Comparison of ENCODE assay signal across 8 cellular contexts in the genomic region with DNA sequence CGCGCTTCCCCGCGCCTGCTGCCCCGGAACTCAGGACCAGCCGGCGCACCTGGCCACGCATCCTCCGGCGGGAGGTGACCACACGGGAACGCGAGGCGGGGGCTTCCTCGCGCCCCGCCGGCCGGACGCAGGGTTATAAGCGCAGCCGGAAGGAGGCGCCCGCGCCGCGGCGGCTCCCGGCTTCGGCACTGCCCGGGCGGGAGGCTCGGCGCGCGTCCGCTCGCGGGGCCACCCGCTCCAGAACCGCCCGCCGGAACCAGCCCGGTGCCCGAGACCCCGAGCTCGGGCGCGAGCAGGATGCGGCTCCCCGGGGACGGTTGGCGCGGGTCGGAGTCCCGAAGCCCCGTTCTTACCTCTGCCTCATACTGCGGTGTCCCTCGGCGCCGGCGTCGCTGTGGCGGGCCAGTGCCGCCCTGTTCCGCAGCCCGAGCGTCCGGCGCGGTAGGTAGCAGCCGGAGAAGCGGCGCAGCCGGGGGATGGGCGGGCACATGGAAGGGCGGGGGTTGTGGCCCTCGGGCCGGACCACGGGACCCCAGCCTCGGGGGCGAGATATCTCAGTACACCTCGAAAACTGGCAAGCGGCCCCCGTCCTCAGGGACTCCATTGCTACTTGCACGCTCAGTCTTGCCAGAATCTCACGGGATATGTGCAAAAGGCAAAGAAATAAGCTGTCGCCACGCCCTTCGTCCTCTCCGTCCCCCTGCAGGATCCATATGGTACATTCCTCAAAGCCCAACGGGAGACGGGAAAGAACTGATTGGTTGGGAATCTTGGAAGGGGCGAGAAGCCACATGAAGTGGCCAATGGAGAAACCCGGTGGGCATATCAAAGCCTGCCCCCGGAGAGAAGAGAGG. TPM values are rescaled to one million over a fixed set of nuclear protein-coding genes. Genes with fewer than 3 reads are reported as not detected.
DNase-seq lines count a peak whose midpoint lies in the region; ATAC-seq and TF ChIP-seq lines count a peak whose summit lies in the region.

No MANE protein-coding gene starts in this region.

- H3K4me3 Mint-ChIP-seq in osteocyte (ENCODE audit: unreplicated experiment) (peak overlapping the region; percentile 86), type B pancreatic cell (peak overlapping the region; percentile 94)

- peaks cover 26% of the 10 kb centered on the region for H3K4me1 Mint-ChIP-seq in osteocyte (ENCODE audit: unreplicated experiment)
- peaks cover 24% of the 10 kb centered on the region for H3K4me1 Mint-ChIP-seq in type B pancreatic cell (ENCODE audit: unreplicated experiment)

- DNase-seq in AG09309 (ENCODE audit: low read depth) (peak; percentile 95), NCI-H146 treated with DMSO at 0.1 percent for 48 hours (lab: John Stamatoyannopoulos, UW; ENCODE audit: unreplicated experiment) (peak; percentile 83), T-helper 1 cell (peak; percentile 18 to 91 (median 40)), amygdala (lab: John Stamatoyannopoulos, UW) (peak; percentile 45 to 97 (median 88)), cardiac septum (ENCODE audit: low spot score) (peak; percentile 93), osteocyte (ENCODE audit: extremely low spot score, unreplicated experiment) (peak; percentile 96), type B pancreatic cell (ENCODE audit: extremely low spot score, unreplicated experiment) (peak; percentile 91)

- TF ChIP-seq CTCF in AG09309 (IDR thresholded peaks at IDR 0.05; ENCODE audit: control insufficient read depth, insufficient read depth, low read depth, low read length, missing control alignments) (peak; percentile 38), osteocyte (IDR thresholded peaks at IDR 0.05) (peak; percentile 73), type B pancreatic cell (conservative IDR thresholded peaks at IDR 0.05) (peak; percentile 67)

- no peaks in the 10 kb centered on the region for H3K27me3 Mint-ChIP-seq in osteocyte (ENCODE audit: unreplicated experiment)
- no peaks in the 10 kb centered on the region for H3K27me3 Mint-ChIP-seq in type B pancreatic cell

- H3K27ac Mint-ChIP-seq in osteocyte (ENCODE audit: unreplicated experiment): peak overlapping the region; percentile 99
- H3K27ac Mint-ChIP-seq in type B pancreatic cell: peak overlapping the region; percentile 98

- H3K9me3 Mint-ChIP-seq in osteocyte (ENCODE audit: unreplicated experiment) (no peaks in the 10 kb centered on the region), type B pancreatic cell (no peaks in the 10 kb centered on the region)

- H3K36me3 Mint-ChIP-seq in osteocyte (ENCODE audit: unreplicated experiment) (no peaks in the 10 kb centered on the region), type B pancreatic cell (peaks cover 5% of the 10 kb centered on the region)

- ATAC-seq in GM19372 (IDR thresholded peaks at IDR 0.05; ENCODE audit: low read depth, unreplicated experiment): peak; percentile 59

- intact Hi-C loops in cardiac septum (cut with DNase I): loop anchor here (2.0 to 5.0 kb wide), 2 partner anchors 76 to 79 kb away; partner anchors contain the start of gene PEX26

- H3K4me3 ChIP-seq in AG09309 (ENCODE audit: control insufficient read depth, low read depth, low read length): peak overlapping the region; percentile 52

RNA-seq across cellular contexts. Expression of gene MICAL3, which starts 23.1 kb away (rescaled TPM):
- total RNA-seq in cardiac septum (126 TPM), osteocyte (44.2 and 47.9 TPM in 2 replicates), type B pancreatic cell (ENCODE audit: low replicate concordance) (36.4 and 56.4 TPM in 2 replicates)

Comparison
In these comparisons a context has a peak if more than half of its experiments do, and no peak if none do; other contexts are left out.
1. Peak in every context shown above with its lines: DNase-seq, ATAC-seq and H3K4me3 ChIP-seq.
2. DNase-seq: peak in every context shown above with its lines; median percentile 96 in osteocyte; 95 in AG09309; 93 in cardiac septum; 91 in type B pancreatic cell; 88 in amygdala; 83 in NCI-H146 treated with DMSO at 0.1 percent for 48 hours; 40 in T-helper 1 cell.